2 cellular contexts compared by ENCODE assay signal in genomic region chr10:3400368-3400767, GRCh38.
TF ChIP-seq lines count a peak whose summit lies in the region.

No MANE protein-coding gene starts in this region.

TF ChIP-seq in liver, 16 proteins besides CTCF, POLR2A, EP300 and RAD21 (continued from another document):
- TF ChIP-seq, protein P1, sequence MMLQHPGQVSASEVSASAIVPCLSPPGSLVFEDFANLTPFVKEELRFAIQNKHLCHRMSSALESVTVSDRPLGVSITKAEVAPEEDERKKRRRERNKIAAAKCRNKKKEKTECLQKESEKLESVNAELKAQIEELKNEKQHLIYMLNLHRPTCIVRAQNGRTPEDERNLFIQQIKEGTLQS (IDR thresholded peaks at IDR 0.05), result no peak
- TF ChIP-seq, protein P2, sequence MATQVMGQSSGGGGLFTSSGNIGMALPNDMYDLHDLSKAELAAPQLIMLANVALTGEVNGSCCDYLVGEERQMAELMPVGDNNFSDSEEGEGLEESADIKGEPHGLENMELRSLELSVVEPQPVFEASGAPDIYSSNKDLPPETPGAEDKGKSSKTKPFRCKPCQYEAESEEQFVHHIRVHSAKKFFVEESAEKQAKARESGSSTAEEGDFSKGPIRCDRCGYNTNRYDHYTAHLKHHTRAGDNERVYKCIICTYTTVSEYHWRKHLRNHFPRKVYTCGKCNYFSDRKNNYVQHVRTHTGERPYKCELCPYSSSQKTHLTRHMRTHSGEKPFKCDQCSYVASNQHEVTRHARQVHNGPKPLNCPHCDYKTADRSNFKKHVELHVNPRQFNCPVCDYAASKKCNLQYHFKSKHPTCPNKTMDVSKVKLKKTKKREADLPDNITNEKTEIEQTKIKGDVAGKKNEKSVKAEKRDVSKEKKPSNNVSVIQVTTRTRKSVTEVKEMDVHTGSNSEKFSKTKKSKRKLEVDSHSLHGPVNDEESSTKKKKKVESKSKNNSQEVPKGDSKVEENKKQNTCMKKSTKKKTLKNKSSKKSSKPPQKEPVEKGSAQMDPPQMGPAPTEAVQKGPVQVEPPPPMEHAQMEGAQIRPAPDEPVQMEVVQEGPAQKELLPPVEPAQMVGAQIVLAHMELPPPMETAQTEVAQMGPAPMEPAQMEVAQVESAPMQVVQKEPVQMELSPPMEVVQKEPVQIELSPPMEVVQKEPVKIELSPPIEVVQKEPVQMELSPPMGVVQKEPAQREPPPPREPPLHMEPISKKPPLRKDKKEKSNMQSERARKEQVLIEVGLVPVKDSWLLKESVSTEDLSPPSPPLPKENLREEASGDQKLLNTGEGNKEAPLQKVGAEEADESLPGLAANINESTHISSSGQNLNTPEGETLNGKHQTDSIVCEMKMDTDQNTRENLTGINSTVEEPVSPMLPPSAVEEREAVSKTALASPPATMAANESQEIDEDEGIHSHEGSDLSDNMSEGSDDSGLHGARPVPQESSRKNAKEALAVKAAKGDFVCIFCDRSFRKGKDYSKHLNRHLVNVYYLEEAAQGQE (IDR thresholded peaks at IDR 0.05), result no peak
- TF ChIP-seq FOXA2 (IDR thresholded peaks at IDR 0.05) (no peak), YY1 (IDR thresholded peaks at IDR 0.05) (no peak), NR2F2 (IDR thresholded peaks at IDR 0.05) (peak; percentile 18), EGR1 (IDR thresholded peaks at IDR 0.05; ENCODE audit: low read depth in 2 of 2) (no peak), TAF1 (conservative IDR thresholded peaks at IDR 0.05) (no peak), RXRA (IDR thresholded peaks at IDR 0.05) (peak in 1 of 2 donors; percentile 4)
- TF ChIP-seq, protein P3, sequence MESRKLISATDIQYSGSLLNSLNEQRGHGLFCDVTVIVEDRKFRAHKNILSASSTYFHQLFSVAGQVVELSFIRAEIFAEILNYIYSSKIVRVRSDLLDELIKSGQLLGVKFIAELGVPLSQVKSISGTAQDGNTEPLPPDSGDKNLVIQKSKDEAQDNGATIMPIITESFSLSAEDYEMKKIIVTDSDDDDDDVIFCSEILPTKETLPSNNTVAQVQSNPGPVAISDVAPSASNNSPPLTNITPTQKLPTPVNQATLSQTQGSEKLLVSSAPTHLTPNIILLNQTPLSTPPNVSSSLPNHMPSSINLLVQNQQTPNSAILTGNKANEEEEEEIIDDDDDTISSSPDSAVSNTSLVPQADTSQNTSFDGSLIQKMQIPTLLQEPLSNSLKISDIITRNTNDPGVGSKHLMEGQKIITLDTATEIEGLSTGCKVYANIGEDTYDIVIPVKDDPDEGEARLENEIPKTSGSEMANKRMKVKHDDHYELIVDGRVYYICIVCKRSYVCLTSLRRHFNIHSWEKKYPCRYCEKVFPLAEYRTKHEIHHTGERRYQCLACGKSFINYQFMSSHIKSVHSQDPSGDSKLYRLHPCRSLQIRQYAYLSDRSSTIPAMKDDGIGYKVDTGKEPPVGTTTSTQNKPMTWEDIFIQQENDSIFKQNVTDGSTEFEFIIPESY (IDR thresholded peaks at IDR 0.05), result no peak
TF ChIP-seq in liver: peak in this region for 2.

TF ChIP-seq in HepG2, 621 proteins besides CTCF, POLR2A, EP300 and RAD21 (continued from another document):
- TF ChIP-seq TRAFD1 (CRISPR knock-in tag; IDR thresholded peaks at IDR 0.05; ENCODE audit: borderline replicate concordance), result no peak
- TF ChIP-seq ZNF572 (CRISPR knock-in tag; IDR thresholded peaks at IDR 0.05), result no peak
